Comparison of ENCODE assay signal across 31 cellular contexts in the genomic region with DNA sequence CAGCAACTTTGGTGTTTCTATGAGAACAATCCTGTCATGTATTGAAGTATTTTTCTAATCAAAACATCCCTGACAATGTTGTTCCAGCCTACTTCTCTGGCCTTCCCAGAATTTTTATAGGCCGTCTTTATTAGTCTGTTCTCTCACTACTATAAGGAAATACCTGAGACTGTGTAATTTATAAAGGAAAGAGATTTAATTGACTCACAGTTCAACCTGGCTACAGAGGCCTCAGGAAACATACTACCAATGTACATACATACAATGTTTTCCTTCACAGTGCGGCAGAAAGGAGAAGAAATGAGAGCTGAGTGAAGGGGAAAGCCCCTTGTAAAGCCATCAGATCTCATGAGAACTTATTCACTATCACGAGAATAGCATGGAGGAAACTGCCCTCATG.
"Had no signal": no experiment of that assay in that cellular context is flagged by ENCODE, and none has a peak within 500 bp of the region (broad histone marks: within the 10 kb centered on the region; RNA-seq: fewer than 3 reads in every experiment).

No MANE protein-coding gene starts in this region.

- H3K4me3 ChIP-seq: body of pancreas, breast epithelium had no signal

- ATAC-seq: activated CD4-positive, alpha-beta T cell treated with anti-CD3 and anti-CD28 coated beads for 36 hours; activated CD4-positive, CD25-positive, alpha-beta regulatory T cell treated with anti-CD3 and anti-CD28 coated beads, Interleukin-2, amount 50 U/mL, for 24 hours; activated CD8-positive, alpha-beta memory T cell treated with anti-CD3 and anti-CD28 coated beads, Interleukin-2, amount 10 ng/mL, durations not matched to agents 7 days and 5 days; activated CD8-positive, alpha-beta T cell treated with anti-CD3 and anti-CD28 coated beads, Interleukin-2, amount 10 ng/mL, durations not matched to agents 7 days and 5 days; activated naive CD8-positive, alpha-beta T cell treated with anti-CD3 and anti-CD28 coated beads, Interleukin-2, amount 50 U/mL, for 24 hours; body of pancreas; T-cell; T-helper 17 cell; WTC11 had no signal

- H3K27me3 ChIP-seq: body of pancreas, brain microvascular endothelial cell, breast epithelium had no signal

- H3K4me1 ChIP-seq: body of pancreas, breast epithelium had no signal

- H3K36me3 ChIP-seq: brain microvascular endothelial cell, breast epithelium, WERI-Rb-1 had no signal

- DNase-seq: activated CD4-positive, alpha-beta memory T cell treated with anti-CD3 and anti-CD28 coated beads, Interleukin-2, amount 10 ng/mL, durations not matched to agents 7 days and 5 days; activated CD4-positive, alpha-beta T cell treated with anti-CD3 and anti-CD28 coated beads for 1 hour; activated CD4-positive, alpha-beta T cell treated with anti-CD3 and anti-CD28 coated beads for 36 hours; activated CD4-positive, alpha-beta T cell treated with anti-CD3 and anti-CD28 coated beads for 48 hours; activated CD4-positive, alpha-beta T cell treated with anti-CD3 and anti-CD28 coated beads, Interleukin-2, amount 10 ng/mL, durations not matched to agents 7 days and 5 days; activated CD4-positive, alpha-beta T cell treated with anti-CD3 and anti-CD28 coated beads, Interleukin-2, amount 50 U/mL, for 48 hours; activated CD4-positive, CD25-positive, alpha-beta regulatory T cell; activated CD8-positive, alpha-beta memory T cell treated with anti-CD3 and anti-CD28 coated beads for 24 hours; activated CD8-positive, alpha-beta memory T cell treated with anti-CD3 and anti-CD28 coated beads, Interleukin-2, amount 10 ng/mL, durations not matched to agents 7 days and 5 days; activated CD8-positive, alpha-beta memory T cell treated with anti-CD3 and anti-CD28 coated beads, Interleukin-2, amount 50 U/mL, for 48 hours; activated CD8-positive, alpha-beta T cell treated with anti-CD3 and anti-CD28 coated beads, Interleukin-2, amount 10 ng/mL, durations not matched to agents 7 days and 5 days; activated effector memory CD4-positive, alpha-beta T cell treated with Interleukin-2 at 50 U/mL for 16 hours; activated gamma-delta T cell; activated naive CD4-positive, alpha-beta T cell treated with anti-CD3 and anti-CD28 coated beads, Interleukin-2, amount 10 ng/mL, durations not matched to agents 7 days and 5 days; activated naive CD4-positive, alpha-beta T cell treated with Interleukin-2 at 50 U/mL for 16 hours; activated naive CD8-positive, alpha-beta T cell treated with anti-CD3 and anti-CD28 coated beads, Interleukin-2, amount 10 ng/mL, durations not matched to agents 7 days and 5 days; activated naive CD8-positive, alpha-beta T cell treated with anti-CD3 and anti-CD28 coated beads, Interleukin-2, amount 50 U/mL, for 24 hours; activated T-cell treated with anti-CD3 and anti-CD28 coated beads, Interleukin-2, amount 50 U/mL, for 24 hours; activated T-cell treated with anti-CD3 and anti-CD28 coated beads, Interleukin-2, amount 50 U/mL, for 48 hours; amygdala; anterior cingulate cortex; body of pancreas; brain microvascular endothelial cell; central memory CD4-positive, alpha-beta T cell; T-cell; T-helper 17 cell; T-helper 9 cell; WERI-Rb-1 had no signal

- H3K27ac ChIP-seq: body of pancreas, brain microvascular endothelial cell, breast epithelium, WERI-Rb-1 had no signal

- H3K9me3 ChIP-seq: body of pancreas, breast epithelium had no signal
